4 cellular contexts compared by ENCODE assay signal in the genomic region with DNA sequence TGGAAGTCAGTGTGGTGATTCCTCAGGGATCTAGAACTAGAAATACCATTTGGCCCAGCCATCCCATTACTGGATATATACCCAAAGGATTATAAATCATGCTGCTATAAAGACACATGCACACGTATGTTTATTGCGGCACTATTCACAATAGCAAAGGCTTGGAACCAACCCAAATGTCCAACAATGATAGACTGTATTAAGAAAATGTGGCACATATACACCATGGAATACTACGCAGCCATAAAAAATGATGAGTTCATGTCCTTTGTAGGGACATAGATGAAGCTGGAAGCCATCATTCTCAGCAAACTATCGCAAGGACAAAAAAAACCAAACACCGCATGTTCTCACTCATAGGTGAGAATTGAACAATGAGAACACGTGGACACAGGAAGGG. TPM values are rescaled to one million over a fixed set of nuclear protein-coding genes. Genes with fewer than 3 reads are reported as not detected.
"Had no signal": no experiment of that assay in that cellular context is flagged by ENCODE, and none has a peak within 500 bp of the region (broad histone marks: within the 10 kb centered on the region; RNA-seq: fewer than 3 reads in every experiment).

No MANE protein-coding gene starts in this region.

RNA-seq across cellular contexts. Expression of a gene that starts 29.1 kb away (rescaled TPM):
- total RNA-seq: subcutaneous adipose tissue, suprapubic skin, tibial nerve, ureter had no signal
